ENCODE assay signal across 3 cellular contexts in the genomic region with DNA sequence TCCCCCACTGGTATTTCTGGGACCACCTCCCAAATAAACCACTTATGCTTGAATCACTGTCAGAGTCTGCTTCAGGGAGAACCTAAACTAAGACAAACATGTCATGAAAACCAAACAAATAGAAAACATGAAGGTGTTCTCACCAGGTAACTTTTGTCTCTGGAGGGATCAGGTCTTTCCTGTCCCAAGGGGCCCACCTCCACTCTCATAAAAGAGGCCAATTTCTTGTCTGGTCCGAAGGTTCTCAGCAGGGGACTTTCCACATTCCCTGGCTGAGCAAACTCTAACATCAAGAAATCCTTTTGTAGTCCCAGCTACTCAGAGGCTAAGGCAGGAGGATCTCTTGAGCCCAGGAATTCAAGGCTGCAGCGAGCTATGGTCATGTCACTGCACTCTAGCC.
TF ChIP-seq lines count a peak whose summit lies in the region.

No MANE protein-coding gene starts in this region.

TF ChIP-seq in GM23338, 12 proteins besides CTCF, POLR2A, EP300 and RAD21 (continues in another document):
- TF ChIP-seq, protein P1, sequence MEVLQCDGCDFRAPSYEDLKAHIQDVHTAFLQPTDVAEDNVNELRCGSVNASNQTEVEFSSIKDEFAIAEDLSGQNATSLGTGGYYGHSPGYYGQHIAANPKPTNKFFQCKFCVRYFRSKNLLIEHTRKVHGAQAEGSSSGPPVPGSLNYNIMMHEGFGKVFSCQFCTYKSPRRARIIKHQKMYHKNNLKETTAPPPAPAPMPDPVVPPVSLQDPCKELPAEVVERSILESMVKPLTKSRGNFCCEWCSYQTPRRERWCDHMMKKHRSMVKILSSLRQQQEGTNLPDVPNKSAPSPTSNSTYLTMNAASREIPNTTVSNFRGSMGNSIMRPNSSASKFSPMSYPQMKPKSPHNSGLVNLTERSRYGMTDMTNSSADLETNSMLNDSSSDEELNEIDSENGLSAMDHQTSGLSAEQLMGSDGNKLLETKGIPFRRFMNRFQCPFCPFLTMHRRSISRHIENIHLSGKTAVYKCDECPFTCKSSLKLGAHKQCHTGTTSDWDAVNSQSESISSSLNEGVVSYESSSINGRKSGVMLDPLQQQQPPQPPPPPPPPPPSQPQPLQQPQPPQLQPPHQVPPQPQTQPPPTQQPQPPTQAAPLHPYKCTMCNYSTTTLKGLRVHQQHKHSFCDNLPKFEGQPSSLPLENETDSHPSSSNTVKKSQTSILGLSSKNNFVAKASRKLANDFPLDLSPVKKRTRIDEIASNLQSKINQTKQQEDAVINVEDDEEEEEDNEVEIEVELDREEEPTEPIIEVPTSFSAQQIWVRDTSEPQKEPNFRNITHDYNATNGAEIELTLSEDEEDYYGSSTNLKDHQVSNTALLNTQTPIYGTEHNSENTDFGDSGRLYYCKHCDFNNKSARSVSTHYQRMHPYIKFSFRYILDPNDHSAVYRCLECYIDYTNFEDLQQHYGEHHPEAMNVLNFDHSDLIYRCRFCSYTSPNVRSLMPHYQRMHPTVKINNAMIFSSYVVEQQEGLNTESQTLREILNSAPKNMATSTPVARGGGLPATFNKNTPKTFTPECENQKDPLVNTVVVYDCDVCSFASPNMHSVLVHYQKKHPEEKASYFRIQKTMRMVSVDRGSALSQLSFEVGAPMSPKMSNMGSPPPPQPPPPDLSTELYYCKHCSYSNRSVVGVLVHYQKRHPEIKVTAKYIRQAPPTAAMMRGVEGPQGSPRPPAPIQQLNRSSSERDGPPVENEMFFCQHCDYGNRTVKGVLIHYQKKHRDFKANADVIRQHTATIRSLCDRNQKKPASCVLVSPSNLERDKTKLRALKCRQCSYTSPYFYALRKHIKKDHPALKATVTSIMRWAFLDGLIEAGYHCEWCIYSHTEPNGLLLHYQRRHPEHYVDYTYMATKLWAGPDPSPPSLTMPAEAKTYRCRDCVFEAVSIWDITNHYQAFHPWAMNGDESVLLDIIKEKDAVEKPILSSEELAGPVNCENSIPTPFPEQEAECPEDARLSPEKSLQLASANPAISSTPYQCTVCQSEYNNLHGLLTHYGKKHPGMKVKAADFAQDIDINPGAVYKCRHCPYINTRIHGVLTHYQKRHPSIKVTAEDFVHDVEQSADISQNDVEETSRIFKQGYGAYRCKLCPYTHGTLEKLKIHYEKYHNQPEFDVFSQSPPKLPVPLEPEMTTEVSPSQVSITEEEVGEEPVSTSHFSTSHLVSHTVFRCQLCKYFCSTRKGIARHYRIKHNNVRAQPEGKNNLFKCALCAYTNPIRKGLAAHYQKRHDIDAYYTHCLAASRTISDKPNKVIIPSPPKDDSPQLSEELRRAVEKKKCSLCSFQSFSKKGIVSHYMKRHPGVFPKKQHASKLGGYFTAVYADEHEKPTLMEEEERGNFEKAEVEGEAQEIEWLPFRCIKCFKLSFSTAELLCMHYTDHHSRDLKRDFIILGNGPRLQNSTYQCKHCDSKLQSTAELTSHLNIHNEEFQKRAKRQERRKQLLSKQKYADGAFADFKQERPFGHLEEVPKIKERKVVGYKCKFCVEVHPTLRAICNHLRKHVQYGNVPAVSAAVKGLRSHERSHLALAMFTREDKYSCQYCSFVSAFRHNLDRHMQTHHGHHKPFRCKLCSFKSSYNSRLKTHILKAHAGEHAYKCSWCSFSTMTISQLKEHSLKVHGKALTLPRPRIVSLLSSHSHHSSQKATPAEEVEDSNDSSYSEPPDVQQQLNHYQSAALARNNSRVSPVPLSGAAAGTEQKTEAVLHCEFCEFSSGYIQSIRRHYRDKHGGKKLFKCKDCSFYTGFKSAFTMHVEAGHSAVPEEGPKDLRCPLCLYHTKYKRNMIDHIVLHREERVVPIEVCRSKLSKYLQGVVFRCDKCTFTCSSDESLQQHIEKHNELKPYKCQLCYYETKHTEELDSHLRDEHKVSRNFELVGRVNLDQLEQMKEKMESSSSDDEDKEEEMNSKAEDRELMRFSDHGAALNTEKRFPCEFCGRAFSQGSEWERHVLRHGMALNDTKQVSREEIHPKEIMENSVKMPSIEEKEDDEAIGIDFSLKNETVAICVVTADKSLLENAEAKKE (CRISPR knock-in tag; IDR thresholded peaks at IDR 0.05): no peak
- TF ChIP-seq, protein P2, sequence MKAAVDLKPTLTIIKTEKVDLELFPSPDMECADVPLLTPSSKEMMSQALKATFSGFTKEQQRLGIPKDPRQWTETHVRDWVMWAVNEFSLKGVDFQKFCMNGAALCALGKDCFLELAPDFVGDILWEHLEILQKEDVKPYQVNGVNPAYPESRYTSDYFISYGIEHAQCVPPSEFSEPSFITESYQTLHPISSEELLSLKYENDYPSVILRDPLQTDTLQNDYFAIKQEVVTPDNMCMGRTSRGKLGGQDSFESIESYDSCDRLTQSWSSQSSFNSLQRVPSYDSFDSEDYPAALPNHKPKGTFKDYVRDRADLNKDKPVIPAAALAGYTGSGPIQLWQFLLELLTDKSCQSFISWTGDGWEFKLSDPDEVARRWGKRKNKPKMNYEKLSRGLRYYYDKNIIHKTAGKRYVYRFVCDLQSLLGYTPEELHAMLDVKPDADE (IDR thresholded peaks at IDR 0.05): no peak
- no peak for TF ChIP-seq JUNB (IDR thresholded peaks at IDR 0.05; ENCODE audit: unreplicated experiment)

TF ChIP-seq in K562, 482 proteins besides CTCF, POLR2A, EP300 and RAD21 (continues in another document):
- TF ChIP-seq HSF4 (CRISPR knock-in tag; IDR thresholded peaks at IDR 0.05; ENCODE audit: borderline replicate concordance) (no peak), SAP30 (IDR thresholded peaks at IDR 0.05; ENCODE audit: borderline replicate concordance, insufficient read depth, low read depth, low read length, poor library complexity, severe bottlenecking) (no peak), ZNF12 (CRISPR knock-in tag; IDR thresholded peaks at IDR 0.05) (no peak), ARNT (IDR thresholded peaks at IDR 0.05) (no peak), ZBTB17 (CRISPR knock-in tag; IDR thresholded peaks at IDR 0.05) (no peak), ZNF830 (CRISPR knock-in tag; IDR thresholded peaks at IDR 0.05) (0 out of 2 replicates have a peak, but pooled peaks have one; percentile 38), MAFG (tag; conservative IDR thresholded peaks at IDR 0.05) (no peak), NONO (IDR thresholded peaks at IDR 0.05; ENCODE audit: low read depth in 2 of 2, low read length in 1 of 2) (no peak), EZH2 (IDR thresholded peaks at IDR 0.05; ENCODE audit: borderline replicate concordance, low read depth, low read length) (no peak), DMBX1 (CRISPR knock-in tag; IDR thresholded peaks at IDR 0.05; ENCODE audit: borderline replicate concordance) (no peak), RCOR1 (IDR thresholded peaks at IDR 0.05; ENCODE audit: borderline replicate concordance in 1 of 2, low read depth in 2 of 2, low read length in 2 of 2) (no peak), ZNF707 (CRISPR knock-in tag; conservative IDR thresholded peaks at IDR 0.05) (no peak)
- TF ChIP-seq, protein P3, sequence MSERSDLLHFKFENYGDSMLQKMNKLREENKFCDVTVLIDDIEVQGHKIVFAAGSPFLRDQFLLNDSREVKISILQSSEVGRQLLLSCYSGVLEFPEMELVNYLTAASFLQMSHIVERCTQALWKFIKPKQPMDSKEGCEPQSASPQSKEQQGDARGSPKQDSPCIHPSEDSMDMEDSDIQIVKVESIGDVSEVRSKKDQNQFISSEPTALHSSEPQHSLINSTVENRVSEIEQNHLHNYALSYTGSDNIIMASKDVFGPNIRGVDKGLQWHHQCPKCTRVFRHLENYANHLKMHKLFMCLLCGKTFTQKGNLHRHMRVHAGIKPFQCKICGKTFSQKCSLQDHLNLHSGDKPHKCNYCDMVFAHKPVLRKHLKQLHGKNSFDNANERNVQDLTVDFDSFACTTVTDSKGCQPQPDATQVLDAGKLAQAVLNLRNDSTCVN (CRISPR knock-in tag; IDR thresholded peaks at IDR 0.05): no peak
- TF ChIP-seq, protein P4, sequence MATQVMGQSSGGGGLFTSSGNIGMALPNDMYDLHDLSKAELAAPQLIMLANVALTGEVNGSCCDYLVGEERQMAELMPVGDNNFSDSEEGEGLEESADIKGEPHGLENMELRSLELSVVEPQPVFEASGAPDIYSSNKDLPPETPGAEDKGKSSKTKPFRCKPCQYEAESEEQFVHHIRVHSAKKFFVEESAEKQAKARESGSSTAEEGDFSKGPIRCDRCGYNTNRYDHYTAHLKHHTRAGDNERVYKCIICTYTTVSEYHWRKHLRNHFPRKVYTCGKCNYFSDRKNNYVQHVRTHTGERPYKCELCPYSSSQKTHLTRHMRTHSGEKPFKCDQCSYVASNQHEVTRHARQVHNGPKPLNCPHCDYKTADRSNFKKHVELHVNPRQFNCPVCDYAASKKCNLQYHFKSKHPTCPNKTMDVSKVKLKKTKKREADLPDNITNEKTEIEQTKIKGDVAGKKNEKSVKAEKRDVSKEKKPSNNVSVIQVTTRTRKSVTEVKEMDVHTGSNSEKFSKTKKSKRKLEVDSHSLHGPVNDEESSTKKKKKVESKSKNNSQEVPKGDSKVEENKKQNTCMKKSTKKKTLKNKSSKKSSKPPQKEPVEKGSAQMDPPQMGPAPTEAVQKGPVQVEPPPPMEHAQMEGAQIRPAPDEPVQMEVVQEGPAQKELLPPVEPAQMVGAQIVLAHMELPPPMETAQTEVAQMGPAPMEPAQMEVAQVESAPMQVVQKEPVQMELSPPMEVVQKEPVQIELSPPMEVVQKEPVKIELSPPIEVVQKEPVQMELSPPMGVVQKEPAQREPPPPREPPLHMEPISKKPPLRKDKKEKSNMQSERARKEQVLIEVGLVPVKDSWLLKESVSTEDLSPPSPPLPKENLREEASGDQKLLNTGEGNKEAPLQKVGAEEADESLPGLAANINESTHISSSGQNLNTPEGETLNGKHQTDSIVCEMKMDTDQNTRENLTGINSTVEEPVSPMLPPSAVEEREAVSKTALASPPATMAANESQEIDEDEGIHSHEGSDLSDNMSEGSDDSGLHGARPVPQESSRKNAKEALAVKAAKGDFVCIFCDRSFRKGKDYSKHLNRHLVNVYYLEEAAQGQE (CRISPR knock-in tag; IDR thresholded peaks at IDR 0.05; ENCODE audit: low read depth): no peak
- TF ChIP-seq, protein P5, sequence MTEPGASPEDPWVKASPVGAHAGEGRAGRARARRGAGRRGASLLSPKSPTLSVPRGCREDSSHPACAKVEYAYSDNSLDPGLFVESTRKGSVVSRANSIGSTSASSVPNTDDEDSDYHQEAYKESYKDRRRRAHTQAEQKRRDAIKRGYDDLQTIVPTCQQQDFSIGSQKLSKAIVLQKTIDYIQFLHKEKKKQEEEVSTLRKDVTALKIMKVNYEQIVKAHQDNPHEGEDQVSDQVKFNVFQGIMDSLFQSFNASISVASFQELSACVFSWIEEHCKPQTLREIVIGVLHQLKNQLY (CRISPR knock-in tag; conservative IDR thresholded peaks at IDR 0.05): no peak

TF ChIP-seq in WTC11, 78 proteins besides CTCF, POLR2A, EP300 and RAD21 (continues in another document):
- TF ChIP-seq, protein P6, sequence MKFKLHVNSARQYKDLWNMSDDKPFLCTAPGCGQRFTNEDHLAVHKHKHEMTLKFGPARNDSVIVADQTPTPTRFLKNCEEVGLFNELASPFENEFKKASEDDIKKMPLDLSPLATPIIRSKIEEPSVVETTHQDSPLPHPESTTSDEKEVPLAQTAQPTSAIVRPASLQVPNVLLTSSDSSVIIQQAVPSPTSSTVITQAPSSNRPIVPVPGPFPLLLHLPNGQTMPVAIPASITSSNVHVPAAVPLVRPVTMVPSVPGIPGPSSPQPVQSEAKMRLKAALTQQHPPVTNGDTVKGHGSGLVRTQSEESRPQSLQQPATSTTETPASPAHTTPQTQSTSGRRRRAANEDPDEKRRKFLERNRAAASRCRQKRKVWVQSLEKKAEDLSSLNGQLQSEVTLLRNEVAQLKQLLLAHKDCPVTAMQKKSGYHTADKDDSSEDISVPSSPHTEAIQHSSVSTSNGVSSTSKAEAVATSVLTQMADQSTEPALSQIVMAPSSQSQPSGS (CRISPR knock-in tag; IDR thresholded peaks at IDR 0.05; ENCODE audit: borderline replicate concordance, low read depth): no peak
- TF ChIP-seq ZNF121 (CRISPR knock-in tag; IDR thresholded peaks at IDR 0.05) (no peak), GRHL2 (CRISPR knock-in tag; IDR thresholded peaks at IDR 0.05; ENCODE audit: insufficient replicate concordance, severe bottlenecking) (no peak), NFATC4 (CRISPR knock-in tag; IDR thresholded peaks at IDR 0.05) (no peak)
- TF ChIP-seq, protein P7, sequence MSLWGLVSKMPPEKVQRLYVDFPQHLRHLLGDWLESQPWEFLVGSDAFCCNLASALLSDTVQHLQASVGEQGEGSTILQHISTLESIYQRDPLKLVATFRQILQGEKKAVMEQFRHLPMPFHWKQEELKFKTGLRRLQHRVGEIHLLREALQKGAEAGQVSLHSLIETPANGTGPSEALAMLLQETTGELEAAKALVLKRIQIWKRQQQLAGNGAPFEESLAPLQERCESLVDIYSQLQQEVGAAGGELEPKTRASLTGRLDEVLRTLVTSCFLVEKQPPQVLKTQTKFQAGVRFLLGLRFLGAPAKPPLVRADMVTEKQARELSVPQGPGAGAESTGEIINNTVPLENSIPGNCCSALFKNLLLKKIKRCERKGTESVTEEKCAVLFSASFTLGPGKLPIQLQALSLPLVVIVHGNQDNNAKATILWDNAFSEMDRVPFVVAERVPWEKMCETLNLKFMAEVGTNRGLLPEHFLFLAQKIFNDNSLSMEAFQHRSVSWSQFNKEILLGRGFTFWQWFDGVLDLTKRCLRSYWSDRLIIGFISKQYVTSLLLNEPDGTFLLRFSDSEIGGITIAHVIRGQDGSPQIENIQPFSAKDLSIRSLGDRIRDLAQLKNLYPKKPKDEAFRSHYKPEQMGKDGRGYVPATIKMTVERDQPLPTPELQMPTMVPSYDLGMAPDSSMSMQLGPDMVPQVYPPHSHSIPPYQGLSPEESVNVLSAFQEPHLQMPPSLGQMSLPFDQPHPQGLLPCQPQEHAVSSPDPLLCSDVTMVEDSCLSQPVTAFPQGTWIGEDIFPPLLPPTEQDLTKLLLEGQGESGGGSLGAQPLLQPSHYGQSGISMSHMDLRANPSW (CRISPR knock-in tag; conservative IDR thresholded peaks at IDR 0.05; ENCODE audit: low read depth): no peak
- TF ChIP-seq, protein P8, sequence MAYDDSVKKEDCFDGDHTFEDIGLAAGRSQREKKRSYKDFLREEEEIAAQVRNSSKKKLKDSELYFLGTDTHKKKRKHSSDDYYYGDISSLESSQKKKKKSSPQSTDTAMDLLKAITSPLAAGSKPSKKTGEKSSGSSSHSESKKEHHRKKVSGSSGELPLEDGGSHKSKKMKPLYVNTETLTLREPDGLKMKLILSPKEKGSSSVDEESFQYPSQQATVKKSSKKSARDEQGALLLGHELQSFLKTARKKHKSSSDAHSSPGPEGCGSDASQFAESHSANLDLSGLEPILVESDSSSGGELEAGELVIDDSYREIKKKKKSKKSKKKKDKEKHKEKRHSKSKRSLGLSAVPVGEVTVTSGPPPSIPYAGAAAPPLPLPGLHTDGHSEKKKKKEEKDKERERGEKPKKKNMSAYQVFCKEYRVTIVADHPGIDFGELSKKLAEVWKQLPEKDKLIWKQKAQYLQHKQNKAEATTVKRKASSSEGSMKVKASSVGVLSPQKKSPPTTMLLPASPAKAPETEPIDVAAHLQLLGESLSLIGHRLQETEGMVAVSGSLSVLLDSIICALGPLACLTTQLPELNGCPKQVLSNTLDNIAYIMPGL (CRISPR knock-in tag; IDR thresholded peaks at IDR 0.05): no peak
